In genomic region chr18:24402209-24402785, GRCh38 we compare ENCODE assay signal across 13 cellular contexts. TPM values are rescaled to one million over a fixed set of nuclear protein-coding genes. Genes with fewer than 3 reads are reported as not detected.
DNase-seq lines count a peak whose midpoint lies in the region; ATAC-seq, FAIRE-seq and TF ChIP-seq lines count a peak whose summit lies in the region.
"Had no signal": no experiment of that assay in that cellular context is flagged by ENCODE, and none has a peak within 500 bp of the region (broad histone marks: within the 10 kb centered on the region; RNA-seq: fewer than 3 reads in every experiment).

No MANE protein-coding gene starts in this region.

- peak; percentile 12 for TF ChIP-seq CTCF in D721Med (IDR thresholded peaks at IDR 0.05; ENCODE audit: insufficient read depth, missing control alignments)

- DNase-seq in D721Med (ENCODE audit: insufficient read length, low spot score): no peak
- peak; percentile 36 for DNase-seq in H7
- DNase-seq in UCSD-AML1 (lab: John Stamatoyannopoulos, UW; ENCODE audit: unreplicated experiment): peak; percentile 22
- DNase-seq in iPS-NIHi7 (ENCODE audit: extremely low spot score): peak; percentile 49
- DNase-seq in KG1 (lab: John Stamatoyannopoulos, UW): no peak
- no peak for DNase-seq in activated naive CD4-positive, alpha-beta T cell (lab: John Stamatoyannopoulos, UW)
- DNase-seq: activated T-cell treated with anti-CD3 and anti-CD28 coated beads, Interleukin-2, amount 50 U/mL, for 24 hours; DMS153; foreskin melanocyte; NCI-H2081 treated with DMSO at 0.1 percent for 48 hours; occipital lobe had no signal

- H3K27me3 ChIP-seq in H7 (ENCODE audit: control insufficient read depth, insufficient read depth, low read length): no peaks in the 10 kb centered on the region

- ATAC-seq in GM18858 (IDR thresholded peaks at IDR 0.05; ENCODE audit: unreplicated experiment) (no peak), HG03095 (IDR thresholded peaks at IDR 0.05; ENCODE audit: unreplicated experiment) (no peak)

- H3K4me3 ChIP-seq in H7 (ENCODE audit: insufficient read depth, low read depth, low read length): no peak overlapping the region

- FAIRE-seq in D721Med (lab: Jason Lieb, UNC): no peak

- H3K36me3 ChIP-seq in H7 (replicated peaks; ENCODE audit: control insufficient read depth, insufficient read depth, low read length): no peaks in the 10 kb centered on the region

RNA-seq across cellular contexts. Expression of gene OSBPL1A, which starts 4.7 kb away (rescaled TPM):
- 48.3 and 58.5 TPM in 2 replicates for total RNA-seq in H7 (2014; rRNA removed; shearing (Covaris generic))

RNA-seq across cellular contexts. Expression of gene IMPACT, which starts 24.2 kb away (rescaled TPM):
- 27.8 and 41.8 TPM in 2 replicates for total RNA-seq in H7 (2014; rRNA removed; shearing (Covaris generic))

RNA-seq across cellular contexts. Expression of gene HRH4, which starts 58.1 kb away (rescaled TPM):
- total RNA-seq in H7 (2014; rRNA removed; shearing (Covaris generic)): not detected in 2 replicates
- total RNA-seq: occipital lobe had no signal

Comparison
In these comparisons a context has a peak if more than half of its experiments do, and no peak if none do; other contexts are left out.
1. DNase-seq: peak in H7 (single experiment), UCSD-AML1 (single experiment) and iPS-NIHi7 (single experiment); none in D721Med (single experiment), KG1 (single experiment) and activated naive CD4-positive, alpha-beta T cell (0 of 4).